In the genomic region with DNA sequence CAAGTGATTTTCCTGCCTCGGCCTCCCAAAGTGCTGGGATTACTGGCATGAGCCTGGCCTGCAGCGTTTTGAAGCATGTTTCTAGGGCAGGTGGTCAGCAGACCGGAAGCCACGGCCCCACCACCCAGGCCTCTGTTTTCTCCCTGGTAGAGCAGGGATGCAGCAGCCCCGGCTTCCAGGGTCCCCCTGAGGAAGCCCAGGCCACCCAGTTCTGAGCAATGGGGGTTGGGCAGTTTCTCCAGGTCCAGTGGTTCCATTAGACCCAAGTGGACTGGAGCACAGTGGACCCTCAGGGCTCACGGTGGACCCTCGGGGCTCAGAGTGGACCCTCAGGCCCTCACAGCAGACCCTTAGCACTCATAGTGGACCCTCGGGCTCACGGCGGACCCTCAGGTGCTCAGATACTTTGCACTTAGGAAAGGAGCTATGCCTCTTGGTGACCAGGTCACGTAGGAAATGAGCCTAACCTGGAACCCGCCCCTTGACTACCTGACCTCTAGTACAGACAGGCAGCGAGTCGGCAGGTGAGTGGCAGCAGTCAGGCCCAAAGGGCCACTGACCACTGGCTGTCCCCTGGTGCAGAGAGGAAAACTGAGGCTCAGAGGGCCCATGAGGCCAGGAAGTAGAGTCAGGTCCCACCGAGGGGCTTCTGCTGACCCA, we compare ENCODE assay signal across 16 cellular contexts. TPM values are rescaled to one million over a fixed set of nuclear protein-coding genes. Genes with fewer than 3 reads are reported as not detected.
DNase-seq lines count a peak whose midpoint lies in the region; ATAC-seq and TF ChIP-seq lines count a peak whose summit lies in the region.
"Had no signal": no experiment of that assay in that cellular context is flagged by ENCODE, and none has a peak within 500 bp of the region (broad histone marks: within the 10 kb centered on the region; RNA-seq: fewer than 3 reads in every experiment).

No MANE protein-coding gene starts in this region.

- H3K27me3 ChIP-seq in H7 (ENCODE audit: control insufficient read depth, insufficient read depth, low read length) = peaks cover 18% of the 10 kb centered on the region

- H3K4me3 ChIP-seq in H7 (ENCODE audit: insufficient read depth, low read depth, low read length) = no peak overlapping the region
- H3K4me3 ChIP-seq: Peyer's patch had no signal

- intact Hi-C loops in dendritic cell treated with granulocyte-macrophage colony-stimulating factor and Interleukin-4, amounts not matched to agents 40 ng/mL and 50 ng/mL, for 4 days (cut with micrococcal nuclease) = no loop called here

- DNase-seq in activated naive CD4-positive, alpha-beta T cell treated with anti-CD3 and anti-CD28 coated beads, Interleukin-2, amount 10 ng/mL, durations not matched to agents 7 days and 5 days = no peak
- no peak for DNase-seq in activated naive CD4-positive, alpha-beta T cell treated with Interleukin-2 at 50 U/mL for 16 hours
- DNase-seq in H7 (peak; percentile 56), progenitor cell of endocrine pancreas (ENCODE audit: low spot score, unreplicated experiment) (no peak), Ammon's horn (ENCODE audit: low spot score) (no peak)
- DNase-seq: ACHN, BE2C, HCEC 1CT, NCI-H1436 treated with DMSO at 0.1 percent for 48 hours, NCI-H2081 treated with DMSO at 0.1 percent for 48 hours, NCI-H524, Peyer's patch had no signal

- H3K4me3 Mint-ChIP-seq in activated naive CD4-positive, alpha-beta T cell treated with anti-CD3 and anti-CD28 coated beads, Interleukin-2, amount 10 ng/mL, durations not matched to agents 7 days and 5 days = no peak overlapping the region
- H3K4me3 Mint-ChIP-seq in dendritic cell treated with granulocyte-macrophage colony-stimulating factor and Interleukin-4, amounts not matched to agents 40 ng/mL and 50 ng/mL, for 4 days = no peak overlapping the region
- H3K4me3 Mint-ChIP-seq in progenitor cell of endocrine pancreas (ENCODE audit: low read depth) = peak overlapping the region; percentile 24

- no peaks in the 10 kb centered on the region for H3K9me3 Mint-ChIP-seq in activated naive CD4-positive, alpha-beta T cell treated with anti-CD3 and anti-CD28 coated beads, Interleukin-2, amount 10 ng/mL, durations not matched to agents 7 days and 5 days
- H3K9me3 Mint-ChIP-seq in dendritic cell treated with granulocyte-macrophage colony-stimulating factor and Interleukin-4, amounts not matched to agents 40 ng/mL and 50 ng/mL, for 4 days = no peaks in the 10 kb centered on the region
- H3K9me3 Mint-ChIP-seq in progenitor cell of endocrine pancreas (ENCODE audit: low read depth) = no peaks in the 10 kb centered on the region

- TF ChIP-seq CTCF in progenitor cell of endocrine pancreas (IDR thresholded peaks at IDR 0.05; ENCODE audit: unreplicated experiment) = no peak

- peak overlapping the region; percentile 79 for H3K27ac Mint-ChIP-seq in activated naive CD4-positive, alpha-beta T cell treated with anti-CD3 and anti-CD28 coated beads, Interleukin-2, amount 10 ng/mL, durations not matched to agents 7 days and 5 days
- H3K27ac Mint-ChIP-seq in dendritic cell treated with granulocyte-macrophage colony-stimulating factor and Interleukin-4, amounts not matched to agents 40 ng/mL and 50 ng/mL, for 4 days = peak overlapping the region; percentile 41
- H3K27ac Mint-ChIP-seq in progenitor cell of endocrine pancreas = no peak overlapping the region

- CTCF ChIA-PET in activated naive CD4-positive, alpha-beta T cell treated with anti-CD3 and anti-CD28 coated beads, Interleukin-2, amount 10 ng/mL, durations not matched to agents 7 days and 5 days (lab: Charles Lee) = no interaction called here

- H3K4me1 Mint-ChIP-seq in activated naive CD4-positive, alpha-beta T cell treated with anti-CD3 and anti-CD28 coated beads, Interleukin-2, amount 10 ng/mL, durations not matched to agents 7 days and 5 days = peaks cover 18% of the 10 kb centered on the region
- H3K4me1 Mint-ChIP-seq in dendritic cell treated with granulocyte-macrophage colony-stimulating factor and Interleukin-4, amounts not matched to agents 40 ng/mL and 50 ng/mL, for 4 days (ENCODE audit: low read depth) = peaks cover 42% of the 10 kb centered on the region
- no peaks in the 10 kb centered on the region for H3K4me1 Mint-ChIP-seq in progenitor cell of endocrine pancreas (ENCODE audit: low read depth)

- no peaks in the 10 kb centered on the region for H3K36me3 Mint-ChIP-seq in activated naive CD4-positive, alpha-beta T cell treated with anti-CD3 and anti-CD28 coated beads, Interleukin-2, amount 10 ng/mL, durations not matched to agents 7 days and 5 days
- H3K36me3 Mint-ChIP-seq in dendritic cell treated with granulocyte-macrophage colony-stimulating factor and Interleukin-4, amounts not matched to agents 40 ng/mL and 50 ng/mL, for 4 days (ENCODE audit: low read depth) = no peaks in the 10 kb centered on the region
- H3K36me3 Mint-ChIP-seq in progenitor cell of endocrine pancreas (ENCODE audit: insufficient read depth) = no peaks in the 10 kb centered on the region

- ATAC-seq in GM18870 (IDR thresholded peaks at IDR 0.05; ENCODE audit: unreplicated experiment) = no peak
- no peak for ATAC-seq in HG03175 (IDR thresholded peaks at IDR 0.05; ENCODE audit: unreplicated experiment)

- H3K36me3 ChIP-seq in H7 (replicated peaks; ENCODE audit: control insufficient read depth, insufficient read depth, low read length) = no peaks in the 10 kb centered on the region
- H3K36me3 ChIP-seq: BE2C, Peyer's patch had no signal

- H3K27me3 Mint-ChIP-seq in activated naive CD4-positive, alpha-beta T cell treated with anti-CD3 and anti-CD28 coated beads, Interleukin-2, amount 10 ng/mL, durations not matched to agents 7 days and 5 days = peaks cover 39% of the 10 kb centered on the region
- peaks cover 2% of the 10 kb centered on the region for H3K27me3 Mint-ChIP-seq in dendritic cell treated with granulocyte-macrophage colony-stimulating factor and Interleukin-4, amounts not matched to agents 40 ng/mL and 50 ng/mL, for 4 days
- H3K27me3 Mint-ChIP-seq in progenitor cell of endocrine pancreas = peaks cover 30% of the 10 kb centered on the region

RNA-seq across cellular contexts. Expression of gene FNDC10, which starts 4.6 kb away (rescaled TPM):
- 25.6 and 32.7 TPM in 2 replicates for total RNA-seq in H7 (2014; rRNA removed; shearing (Covaris generic))
- total RNA-seq in progenitor cell of endocrine pancreas = 2.7 and 4.2 TPM in 2 replicates
- total RNA-seq: HT-29 had no signal

RNA-seq across cellular contexts. Expression of gene MIB2, which starts 10.8 kb away (rescaled TPM):
- total RNA-seq in H7 (2014; rRNA removed; shearing (Covaris generic)) = 45.7 and 89.0 TPM in 2 replicates
- 132 and 144 TPM in 2 replicates for total RNA-seq in progenitor cell of endocrine pancreas

RNA-seq across cellular contexts. Expression of gene MMP23B, which starts 27.5 kb away (rescaled TPM):
- total RNA-seq in H7 (2014; rRNA removed; shearing (Covaris generic)) = 11.9 and 15.7 TPM in 2 replicates
- total RNA-seq in progenitor cell of endocrine pancreas = 4.4 and 5.3 TPM in 2 replicates

RNA-seq across cellular contexts. Expression of gene SSU72, which starts 29.8 kb away (rescaled TPM):
- total RNA-seq in H7 (2014; rRNA removed; shearing (Covaris generic)) = 80.7 and 94.3 TPM in 2 replicates
- total RNA-seq in progenitor cell of endocrine pancreas = 114 and 118 TPM in 2 replicates

RNA-seq across cellular contexts. Expression of gene CDK11B, which starts 54.3 kb away (rescaled TPM):
- 12.0 and 16.8 TPM in 2 replicates for total RNA-seq in H7 (2014; rRNA removed; shearing (Covaris generic))
- total RNA-seq in progenitor cell of endocrine pancreas = 26.3 and 28.7 TPM in 2 replicates
